In the genomic region with DNA sequence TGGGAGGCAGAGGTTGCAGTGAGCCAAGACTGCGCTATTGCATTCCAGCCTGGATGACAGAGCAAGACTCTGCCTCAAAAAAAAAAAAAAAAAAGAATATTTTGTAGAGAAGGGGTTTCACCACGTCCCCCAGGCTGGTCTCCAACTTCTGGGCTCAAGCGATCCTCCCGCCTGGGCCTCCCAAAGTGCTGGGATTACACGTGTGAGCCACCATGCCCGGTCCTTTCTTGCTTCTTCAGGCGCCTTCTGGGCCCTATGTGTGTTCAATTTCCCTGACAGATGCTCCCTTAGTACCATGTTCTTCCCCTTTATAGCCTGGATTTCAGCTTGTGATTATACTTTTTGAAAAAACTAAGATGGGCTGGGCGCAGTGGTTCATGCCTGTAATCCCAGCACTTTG, we compare ENCODE assay signal across 33 cellular contexts. TPM values are rescaled to one million over a fixed set of nuclear protein-coding genes. Genes with fewer than 3 reads are reported as not detected.
DNase-seq lines count a peak whose midpoint lies in the region; ATAC-seq and TF ChIP-seq lines count a peak whose summit lies in the region.
"Had no signal": no experiment of that assay in that cellular context is flagged by ENCODE, and none has a peak within 500 bp of the region (broad histone marks: within the 10 kb centered on the region; RNA-seq: fewer than 3 reads in every experiment).

No MANE protein-coding gene starts in this region.

- peaks cover 58 to 66% (median 65%) of the 10 kb centered on the region in 3 donors for H3K4me1 Mint-ChIP-seq in T-cell
- peaks cover 42% of the 10 kb centered on the region for H3K4me1 Mint-ChIP-seq in mesothelial cell of epicardium

- H3K4me1 ChIP-seq in cardiac muscle cell (ENCODE audit: low read depth) (peaks cover 54% of the 10 kb centered on the region), upper lobe of right lung (peaks cover 48% of the 10 kb centered on the region)

- H3K9me3 Mint-ChIP-seq in T-cell (no peaks in the 10 kb centered on the region), mesothelial cell of epicardium (no peaks in the 10 kb centered on the region)
- H3K9me3 Mint-ChIP-seq: brain; neural progenitor cell; stimulated activated effector memory CD8-positive, alpha-beta T cell treated with anti-CD3 and anti-CD28 coated beads, Interleukin-12 subunit alpha, Interleukin-12 subunit beta, amount 100 ng/mL, for 72 hours had no signal

- H3K36me3 ChIP-seq in cardiac muscle cell (no peaks in the 10 kb centered on the region), upper lobe of right lung (peaks cover 3% of the 10 kb centered on the region)
- H3K36me3 ChIP-seq: neural progenitor cell had no signal

- H3K27ac ChIP-seq in cardiac muscle cell, result peak overlapping the region; percentile 98
- H3K27ac ChIP-seq in upper lobe of right lung, result peak overlapping the region; percentile 98
- H3K27ac ChIP-seq: A549, epithelial cell of prostate, neural progenitor cell had no signal

- ATAC-seq in left cardiac atrium (no peak), T-cell (replicated peaks in 1 of 4) (no peak), upper lobe of right lung (no peak)
- ATAC-seq: A549; K562; PC-3; sciatic nerve; stimulated activated effector memory CD8-positive, alpha-beta T cell treated with anti-CD3 and anti-CD28 coated beads, Interleukin-12 subunit alpha, Interleukin-12 subunit beta, amount 100 ng/mL, for 72 hours had no signal

- no peak overlapping the region for H3K4me3 ChIP-seq in cardiac muscle cell
- no peak overlapping the region for H3K4me3 ChIP-seq in upper lobe of right lung
- H3K4me3 ChIP-seq: A549, K562, neural progenitor cell had no signal

- no peak for DNase-seq in cardiac muscle cell (ENCODE audit: low read depth in 1 of 2, low spot score in 1 of 2)
- DNase-seq in left cardiac atrium, result no peak
- DNase-seq in T-cell, result no peak
- no peak for DNase-seq in mesothelial cell of epicardium (ENCODE audit: low spot score in 2 of 2, unreplicated experiment in 2 of 2)
- DNase-seq in upper lobe of right lung, result no peak
- no peak for DNase-seq in HPDE6-E6E7 (ENCODE audit: extremely low spot score)
- DNase-seq in G401 (ENCODE audit: low spot score), result no peak
- no peak for DNase-seq in activated naive CD4-positive, alpha-beta T cell (lab: John Stamatoyannopoulos, UW)
- DNase-seq: activated CD4-positive, alpha-beta T cell treated with anti-CD3 and anti-CD28 coated beads, Interleukin-2, amount 50 U/mL, for 48 hours; activated CD4-positive, CD25-positive, alpha-beta regulatory T cell; activated gamma-delta T cell; activated T-cell treated with anti-CD3 and anti-CD28 coated beads for 4 hours; AML-193; DMS79; effector CD4-positive, alpha-beta T cell; GF-D8; HCEC 1CT; NCI-H1105; NCI-H1930; NCI-H524 treated with DMSO at 0.1 percent for 48 hours; NK-92 treated with Interleukin-12 subunit alpha and Interleukin-12 subunit beta, amount 100 ng/mL, for 24 hours; PC-3; SIG-M5; stimulated activated CD4-positive, alpha-beta T cell treated with anti-CD3 and anti-CD28 coated beads, Interleukin-4, amount 100 ng/mL, for 24 hours; substantia nigra; SW 1271 had no signal

- H3K27ac Mint-ChIP-seq in T-cell (peak overlapping the region; percentile 65 to 97), mesothelial cell of epicardium (peak overlapping the region; percentile 9)
- H3K27ac Mint-ChIP-seq: neural progenitor cell; stimulated activated effector memory CD8-positive, alpha-beta T cell treated with anti-CD3 and anti-CD28 coated beads, Interleukin-12 subunit alpha, Interleukin-12 subunit beta, amount 100 ng/mL, for 72 hours had no signal

- TF ChIP-seq CTCF in cardiac muscle cell (IDR thresholded peaks at IDR 0.05; ENCODE audit: low read depth, low read length), result no peak
- no peak for TF ChIP-seq CTCF in mesothelial cell of epicardium (IDR thresholded peaks at IDR 0.05; ENCODE audit: unreplicated experiment)
- no peak for TF ChIP-seq CTCF in upper lobe of right lung (IDR thresholded peaks at IDR 0.05)

- intact Hi-C loops in left cardiac atrium (cut with DNase I) (loop anchor here (5.0 to 10.0 kb wide), 4 partner anchors 39 to 192 kb away; no protein-coding TSS in a partner anchor), upper lobe of right lung (cut with DNase I) (loop anchor here (10.0 kb wide), 1 partner anchor 52 kb away; no protein-coding TSS in a partner anchor)

- H3K9me3 ChIP-seq in cardiac muscle cell (ENCODE audit: low read depth) (no peaks in the 10 kb centered on the region), upper lobe of right lung (no peaks in the 10 kb centered on the region)
- H3K9me3 ChIP-seq: A549 had no signal

- no peaks in the 10 kb centered on the region for H3K27me3 ChIP-seq in cardiac muscle cell
- H3K27me3 ChIP-seq in upper lobe of right lung, result no peaks in the 10 kb centered on the region
- H3K27me3 ChIP-seq: neural progenitor cell had no signal

- CTCF ChIA-PET in T-cell (lab: Charles Lee), result interaction anchor here (0.7 kb wide), 2 partner anchors 12 to 81 kb away, joined by 3 read pairs; no protein-coding TSS in a partner anchor

- H3K4me3 Mint-ChIP-seq in T-cell, result no peak overlapping the region
- no peak overlapping the region for H3K4me3 Mint-ChIP-seq in mesothelial cell of epicardium
- H3K4me3 Mint-ChIP-seq: neural progenitor cell had no signal

- POLR2A ChIA-PET in T-cell (lab: Charles Lee), result interaction anchor here in 1 of 2 donors (0.7 kb wide), 2 partner anchors 27 to 41 kb away, joined by 4 to 5 read pairs; no protein-coding TSS in a partner anchor

- H3K27me3 Mint-ChIP-seq in T-cell (no peaks in the 10 kb centered on the region), mesothelial cell of epicardium (ENCODE audit: low read depth) (no peaks in the 10 kb centered on the region)

- in situ Hi-C loops in G401 (cut with HindIII; ENCODE audit: low sequenced_read_pairs), result no loop called here

- peaks cover 9% of the 10 kb centered on the region for H3K36me3 Mint-ChIP-seq in T-cell
- H3K36me3 Mint-ChIP-seq in mesothelial cell of epicardium, result no peaks in the 10 kb centered on the region
- H3K36me3 Mint-ChIP-seq: brain, neural progenitor cell had no signal

RNA-seq across cellular contexts. Expression of a gene that starts 9.8 kb away (rescaled TPM):
- 20.3 and 27.6 TPM in 2 replicates for total RNA-seq in cardiac muscle cell
- 73.9 and 88.4 TPM in 2 replicates for polyA plus RNA-seq in cardiac muscle cell
- total RNA-seq in left cardiac atrium, result 10 to 100 TPM; 64.0 to 82.1 TPM
- 100 to 1,000 TPM; 329 to 974 (median 377) TPM for total RNA-seq in T-cell
- 93.6 to 100 TPM (median 98.3 TPM) in 3 replicates for total RNA-seq in mesothelial cell of epicardium
- 139 TPM for total RNA-seq in upper lobe of right lung
- total RNA-seq in G401 (2014; rRNA removed; shearing (Covaris generic)), result 22.5 and 32.4 TPM in 2 replicates
